ENCODE assay signal across 9 cellular contexts in the genomic region with DNA sequence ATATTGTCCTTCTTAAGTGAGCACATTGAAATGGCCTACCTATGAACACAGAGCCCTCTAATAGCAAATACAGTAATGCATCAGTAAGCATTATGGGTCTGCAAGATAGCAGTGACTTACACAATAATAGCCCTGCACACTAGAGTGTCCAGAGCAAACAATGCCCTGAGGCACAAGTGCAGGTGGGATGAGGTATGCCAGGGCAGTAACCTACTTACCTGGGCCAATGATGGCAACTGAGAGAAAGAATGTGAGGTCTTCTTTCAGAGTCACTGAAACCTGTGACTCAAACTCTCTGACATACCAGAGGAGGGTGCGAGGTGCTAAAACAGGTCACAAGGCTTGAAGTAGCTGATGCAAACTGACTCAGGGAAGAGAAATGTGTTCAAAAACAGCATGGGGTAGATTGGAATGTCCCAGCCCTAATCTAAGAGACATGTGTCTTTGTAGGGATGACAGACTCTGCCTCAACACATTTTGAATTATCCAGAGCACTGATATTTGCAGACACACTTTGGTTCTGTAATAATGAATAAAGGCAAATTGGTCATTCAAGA.
DNase-seq lines count a peak whose midpoint lies in the region; ATAC-seq and FAIRE-seq lines count a peak whose summit lies in the region.
"Had no signal": no experiment of that assay in that cellular context is flagged by ENCODE, and none has a peak within 500 bp of the region (broad histone marks: within the 10 kb centered on the region; RNA-seq: fewer than 3 reads in every experiment).

No MANE protein-coding gene starts in this region.

- H3K9me3 Mint-ChIP-seq in stimulated activated naive CD8-positive, alpha-beta T cell treated with anti-CD3 and anti-CD28 coated beads, Interleukin-15, amount 100 ng/mL, for 72 hours: peaks cover 0 to 7% of the 10 kb centered on the region in 2 donors

- peak overlapping the region; percentile 92 to 97 for H3K27ac Mint-ChIP-seq in stimulated activated naive CD8-positive, alpha-beta T cell treated with anti-CD3 and anti-CD28 coated beads, Interleukin-15, amount 100 ng/mL, for 72 hours

- peak; percentile 90 for FAIRE-seq in RCC 7860 (lab: Jason Lieb, UNC)

- H3K4me3 Mint-ChIP-seq in stimulated activated naive CD8-positive, alpha-beta T cell treated with anti-CD3 and anti-CD28 coated beads, Interleukin-15, amount 100 ng/mL, for 72 hours: peak overlapping the region in 1 of 2 donors; percentile 35

- ATAC-seq in stimulated activated naive CD8-positive, alpha-beta T cell treated with anti-CD3 and anti-CD28 coated beads, Interleukin-15, amount 100 ng/mL, for 72 hours: peak; percentile 95
- ATAC-seq in HG03097 (IDR thresholded peaks at IDR 0.05; ENCODE audit: low FRiP score, unreplicated experiment): no peak

- peak; percentile 21 for DNase-seq in activated naive CD4-positive, alpha-beta T cell treated with Interleukin-2 at 50 U/mL for 16 hours
- no peak for DNase-seq in activated naive CD4-positive, alpha-beta T cell (lab: John Stamatoyannopoulos, UW)
- DNase-seq in RCC 7860 (ENCODE audit: low spot score) (peak; percentile 97), fibroblast of gingiva (ENCODE audit: low read depth) (peak; percentile 50), medulla oblongata (ENCODE audit: extremely low spot score) (no peak), GM19238 (ENCODE audit: insufficient read length, low spot score) (no peak)
- DNase-seq in stimulated activated naive CD8-positive, alpha-beta T cell treated with anti-CD3 and anti-CD28 coated beads, Interleukin-15, amount 100 ng/mL, for 72 hours: peak; percentile 56 to 78
- DNase-seq: spleen had no signal

- no peaks in the 10 kb centered on the region for H3K27me3 Mint-ChIP-seq in stimulated activated naive CD8-positive, alpha-beta T cell treated with anti-CD3 and anti-CD28 coated beads, Interleukin-15, amount 100 ng/mL, for 72 hours

- peaks cover 38% of the 10 kb centered on the region for H3K4me1 Mint-ChIP-seq in stimulated activated naive CD8-positive, alpha-beta T cell treated with anti-CD3 and anti-CD28 coated beads, Interleukin-15, amount 100 ng/mL, for 72 hours

Comparison
In these comparisons a context has a peak if more than half of its experiments do, and no peak if none do; other contexts are left out.
1. DNase-seq: peak in activated naive CD4-positive, alpha-beta T cell treated with Interleukin-2 at 50 U/mL for 16 hours (single experiment), RCC 7860 (single experiment), fibroblast of gingiva (single experiment) and stimulated activated naive CD8-positive, alpha-beta T cell treated with anti-CD3 and anti-CD28 coated beads, Interleukin-15, amount 100 ng/mL, for 72 hours (2 of 2); none in activated naive CD4-positive, alpha-beta T cell (0 of 4), medulla oblongata (single experiment) and GM19238 (single experiment).